21 cellular contexts compared by ENCODE assay signal in genomic region chr16:50941651-50942050, GRCh38.
"Had no signal": no experiment of that assay in that cellular context is flagged by ENCODE, and none has a peak within 500 bp of the region (broad histone marks: within the 10 kb centered on the region; RNA-seq: fewer than 3 reads in every experiment).

No MANE protein-coding gene starts in this region.

- H3K36me3 ChIP-seq: SJSA1 had no signal

- H3K9ac ChIP-seq: KMS-11 had no signal

- DNase-seq: MV-4-11, NCI-H1092, NCI-H1105 treated with DMSO at 0.1 percent for 48 hours, NCI-H1417 treated with DMSO at 0.1 percent for 48 hours, NCI-H146, NCI-H187, NCI-H2029, NCI-H2081 treated with DMSO at 0.1 percent for 48 hours, NCI-H226, NCI-H446, NCI-H510A, NCI-H524 treated with DMSO at 0.1 percent for 48 hours, NCI-H69, NCI-H774, Right ventricle myocardium superior, RPMI8226, SIG-M5 had no signal

- H3K9me3 ChIP-seq: SJSA1 had no signal

- H3K27ac ChIP-seq: KMS-11, SJSA1, SK-N-MC had no signal

- H3K27me3 ChIP-seq: SJSA1 had no signal

- H3K4me3 ChIP-seq: K562, SJSA1, SK-N-MC had no signal

- H3K4me2 ChIP-seq: KMS-11 had no signal

- H3K4me1 ChIP-seq: SJSA1 had no signal
